8 cellular contexts compared by ENCODE assay signal in genomic region chr5:133111299-133111698, GRCh38. TPM values are rescaled to one million over a fixed set of nuclear protein-coding genes. Genes with fewer than 3 reads are reported as not detected.
A peak's percentile ranks its signal among the peaks of the same experiment; 100 is the strongest.
DNase-seq lines count a peak whose midpoint lies in the region; ATAC-seq and TF ChIP-seq lines count a peak whose summit lies in the region.

No MANE protein-coding gene starts in this region.

- H3K27ac ChIP-seq in OCI-LY7 (ENCODE audit: low read depth, low read length, poor library complexity, severe bottlenecking) (no peak overlapping the region), epithelial cell of prostate (no peak overlapping the region)

- intact Hi-C loops in OCI-LY7 (cut with micrococcal nuclease; ENCODE audit: unreplicated experiment): loop anchor here (1.0 to 5.0 kb wide), 6 partner anchors 134 to 756 kb away; partner anchors contain the start of gene SHROOM1

- DNase-seq in GM10248 (ENCODE audit: extremely low spot score) (peak; percentile 78), HT-29 (ENCODE audit: low spot score) (peak; percentile 89), OCI-LY7 (ENCODE audit: low spot score) (peak; percentile 87), epithelial cell of prostate (ENCODE audit: low read depth, low spot score) (peak; percentile 31)
- peak; percentile 81 for DNase-seq in activated CD8-positive, alpha-beta memory T cell treated with anti-CD3 and anti-CD28 coated beads, Interleukin-2, amount 50 U/mL, for 4 hours
- peak; percentile 90 for DNase-seq in stimulated activated CD8-positive, alpha-beta memory T cell treated with anti-CD3 and anti-CD28 coated beads, Interleukin-4, amount 100 ng/mL, for 48 hours

- TF ChIP-seq CTCF in GM10248 (IDR thresholded peaks at IDR 0.05; ENCODE audit: control extremely low read depth, extremely low read depth, low read depth, missing control alignments): peak; percentile 92
- TF ChIP-seq CTCF in OCI-LY7 (conservative IDR thresholded peaks at IDR 0.05; ENCODE audit: low read length): peak; percentile 99

- POLR2A ChIA-PET in GM10248 (lab: Yijun Ruan, JAX): interaction anchor here (0.7 kb wide), 1 partner anchor 44 kb away, joined by 4 read pairs; no protein-coding TSS in a partner anchor
- POLR2A ChIA-PET in OCI-LY7 (lab: Charles Lee): no interaction called here

- peak overlapping the region; percentile 47 for H3K9ac ChIP-seq in mucosa of stomach (ENCODE audit: low read length)

- H3K4me2 ChIP-seq in OCI-LY7 (ENCODE audit: low read length): peak overlapping the region; percentile 25; the same call in 1 of the 2 replicates

- H3K79me2 ChIP-seq in OCI-LY7 (ENCODE audit: insufficient read depth, low read depth, low read length): no peaks in the 10 kb centered on the region

- CTCF ChIA-PET in GM10248 (lab: Yijun Ruan, JAX) (interaction anchor here (0.6 to 6.6 kb wide), 36 partner anchors 8 to 834 kb away, joined by 3 to 58 read pairs (median 4); no protein-coding TSS in a partner anchor), OCI-LY7 (lab: Charles Lee; ENCODE audit: unreplicated experiment) (interaction anchor here (0.6 kb wide), 1 partner anchor 265 kb away, joined by 3 read pairs; no protein-coding TSS in a partner anchor)

- H3K9me3 ChIP-seq in OCI-LY7 (ENCODE audit: low read length): no peaks in the 10 kb centered on the region
- H3K9me3 ChIP-seq in mucosa of stomach (ENCODE audit: control insufficient read depth, low read length): no peaks in the 10 kb centered on the region

- ATAC-seq in GM18502 (IDR thresholded peaks at IDR 0.05; ENCODE audit: poor library complexity, unreplicated experiment): no peak

- H4K20me1 ChIP-seq in OCI-LY7 (ENCODE audit: insufficient read depth, low read length): no peaks in the 10 kb centered on the region

- H3K4me1 ChIP-seq in OCI-LY7 (ENCODE audit: insufficient read depth, low read length, poor library complexity, severe bottlenecking) (peaks cover 61% of the 10 kb centered on the region), mucosa of stomach (ENCODE audit: control insufficient read depth, insufficient read depth, low read length) (peaks cover 7% of the 10 kb centered on the region)

- no peaks in the 10 kb centered on the region for H3K27me3 ChIP-seq in mucosa of stomach (ENCODE audit: control insufficient read depth, insufficient read depth, low read length)

- no peaks in the 10 kb centered on the region for H3K9me2 ChIP-seq in OCI-LY7 (ENCODE audit: insufficient read depth, low read length)

- peaks cover 12% of the 10 kb centered on the region; the same call in 1 of the 2 replicates for H3K36me3 ChIP-seq in OCI-LY7 (ENCODE audit: insufficient read depth, low read length)
- no peaks in the 10 kb centered on the region for H3K36me3 ChIP-seq in mucosa of stomach (ENCODE audit: control insufficient read depth, insufficient read depth, low read length)

- H3K4me3 ChIP-seq in OCI-LY7 (ENCODE audit: low read depth, low read length, poor library complexity, severe bottlenecking) (no peak overlapping the region), mucosa of stomach (ENCODE audit: low read length) (peak overlapping the region; percentile 18)

- H2AFZ ChIP-seq in OCI-LY7 (ENCODE audit: low read length): peak overlapping the region; percentile 43; the same call in 1 of the 2 replicates

- no TSS peak for BruUV-seq in OCI-LY7 (replicated peaks; lab: Mats Ljungman, UMichigan)

RNA-seq across cellular contexts. Expression of gene HSPA4, which starts 59.5 kb away (rescaled TPM):
- total RNA-seq in HT-29 (2014; rRNA removed; shearing (Covaris generic)): 54.7 and 55.7 TPM in 2 replicates
- total RNA-seq in OCI-LY7 (2014; rRNA removed; shearing (Covaris generic)): 65.4 and 86.6 TPM in 2 replicates
- 190 and 226 TPM in 2 replicates for total RNA-seq in OCI-LY7 (2022)

Comparison
In these comparisons a context has a peak if more than half of its experiments do, and no peak if none do; other contexts are left out.
1. DNase-seq: peak in every context shown above with its lines; median percentile 90 in stimulated activated CD8-positive, alpha-beta memory T cell treated with anti-CD3 and anti-CD28 coated beads, Interleukin-4, amount 100 ng/mL, for 48 hours; 89 in HT-29; 87 in OCI-LY7; 81 in activated CD8-positive, alpha-beta memory T cell treated with anti-CD3 and anti-CD28 coated beads, Interleukin-2, amount 50 U/mL, for 4 hours; 78 in GM10248; 31 in epithelial cell of prostate.